In genomic region chr7:151319189-151319588, GRCh38 we compare ENCODE assay signal across 2 cellular contexts.
A peak's percentile ranks its signal among the peaks of the same experiment; 100 is the strongest.
TF ChIP-seq lines count a peak whose summit lies in the region.

No MANE protein-coding gene starts in this region.

TF ChIP-seq in HCT116, 20 proteins besides CTCF, POLR2A, EP300 and RAD21:
- TF ChIP-seq JUND (IDR thresholded peaks at IDR 0.05), result no peak
- 0 out of 2 replicates have a peak, but pooled peaks have one; percentile 43 for TF ChIP-seq CBX3 (IDR thresholded peaks at IDR 0.05; ENCODE audit: low read depth)

TF ChIP-seq in GM12878, 131 proteins besides CTCF, POLR2A, EP300 and RAD21:
- 0 out of 2 replicates have a peak, but pooled peaks have one; percentile 44 for TF ChIP-seq CBX5 (IDR thresholded peaks at IDR 0.05; ENCODE audit: low read depth)
- TF ChIP-seq BRCA1 (IDR thresholded peaks at IDR 0.05; ENCODE audit: low read depth, low read length), result no peak
